ENCODE assay signal across 10 cellular contexts in the genomic region with DNA sequence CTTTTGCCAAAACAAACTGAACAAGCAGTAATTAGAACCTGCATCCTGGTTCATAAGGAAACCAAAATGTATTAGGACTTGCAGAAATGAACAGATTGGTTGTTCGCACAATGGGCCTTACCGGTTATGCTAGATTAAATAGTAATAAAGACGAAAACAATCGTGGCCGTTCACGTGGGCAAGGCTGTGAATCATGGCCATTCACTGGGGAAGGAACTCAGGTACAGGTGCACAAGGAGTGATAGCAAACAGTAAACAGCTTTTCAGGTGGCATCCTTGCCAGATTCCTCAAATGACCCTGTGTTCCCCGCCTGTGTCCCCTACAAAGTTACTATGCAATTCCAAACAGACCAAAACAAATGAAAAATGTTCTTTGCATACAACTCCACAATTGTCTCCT. TPM values are rescaled to one million over a fixed set of nuclear protein-coding genes. Genes with fewer than 3 reads are reported as not detected.
DNase-seq lines count a peak whose midpoint lies in the region; FAIRE-seq and TF ChIP-seq lines count a peak whose summit lies in the region.
"Had no signal": no experiment of that assay in that cellular context is flagged by ENCODE, and none has a peak within 500 bp of the region (broad histone marks: within the 10 kb centered on the region; RNA-seq: fewer than 3 reads in every experiment).

No MANE protein-coding gene starts in this region.

- H3K27ac Mint-ChIP-seq in brain, result peak overlapping the region; percentile 24 to 98 (median 58)

- H3K4me1 ChIP-seq in BLaER1 (peaks cover 99% of the 10 kb centered on the region), mucosa of rectum (ENCODE audit: control insufficient read depth in 2 of 2, insufficient read depth in 2 of 2, low read length in 2 of 2) (peaks cover 44 to 65% of the 10 kb centered on the region in 2 donors)

- H3K27ac ChIP-seq in BLaER1 (peak overlapping the region; percentile 79), mucosa of rectum (ENCODE audit: low read depth in 2 of 2, low read length in 2 of 2) (peak overlapping the region; percentile 60 to 79)

- H3K27me3 Mint-ChIP-seq in brain, result peaks cover 16% of the 10 kb centered on the region

- peaks cover 94% of the 10 kb centered on the region for H3K4me1 Mint-ChIP-seq in brain

- H3K4me3 ChIP-seq in BLaER1 (no peak overlapping the region), mucosa of rectum (ENCODE audit: low read length in 2 of 2) (peak overlapping the region; percentile 13 to 26)

- H3K36me3 ChIP-seq in BLaER1, result no peaks in the 10 kb centered on the region; the same call in 1 of the 2 replicates
- no peaks in the 10 kb centered on the region for H3K36me3 ChIP-seq in mucosa of rectum (ENCODE audit: control insufficient read depth in 2 of 2, insufficient read depth in 2 of 2, low read length in 2 of 2)

- H3K9ac ChIP-seq in BLaER1 (peak overlapping the region; percentile 43), mucosa of rectum (ENCODE audit: low read depth in 1 of 2, low read length in 2 of 2) (peak overlapping the region in 1 of 2 donors; percentile 22)

- in situ Hi-C loops in ACHN (cut with HindIII; ENCODE audit: low pct_ligation_motif_present, low pct_unique_long_range_greater_than_20kb, low sequenced_read_pairs), result no loop called here

- peak; percentile 66 for DNase-seq in HT-29 (ENCODE audit: low spot score)
- no peak for DNase-seq in urothelium cell line (ENCODE audit: low spot score)
- no peak for DNase-seq in NCI-H2227 treated with DMSO at 0.1 percent for 48 hours (lab: John Stamatoyannopoulos, UW)
- DNase-seq in activated CD4-positive, alpha-beta T cell treated with anti-CD3 and anti-CD28 coated beads, Interleukin-2, amount 50 U/mL, for 1 hour, result no peak
- DNase-seq in ACHN, result no peak
- DNase-seq: naive thymus-derived CD8-positive, alpha-beta T cell; NCI-H2171 had no signal

- H3K4me3 Mint-ChIP-seq in brain, result peak overlapping the region; percentile 52 to 97 (median 71)

- no peaks in the 10 kb centered on the region for H3K9me3 ChIP-seq in BLaER1
- H3K9me3 ChIP-seq in mucosa of rectum (ENCODE audit: control insufficient read depth in 2 of 2, low read length in 2 of 2), result no peaks in the 10 kb centered on the region

- H3K9me3 Mint-ChIP-seq in brain, result no peaks in the 10 kb centered on the region
- H3K9me3 Mint-ChIP-seq: naive thymus-derived CD8-positive, alpha-beta T cell had no signal

- no peaks in the 10 kb centered on the region for H3K36me3 Mint-ChIP-seq in brain
- H3K36me3 Mint-ChIP-seq: naive thymus-derived CD8-positive, alpha-beta T cell had no signal

- H3K4me2 ChIP-seq in BLaER1, result peak overlapping the region; percentile 80

- no peaks in the 10 kb centered on the region for H3K27me3 ChIP-seq in BLaER1
- H3K27me3 ChIP-seq in mucosa of rectum (ENCODE audit: control insufficient read depth in 2 of 2, insufficient read depth in 2 of 2, low read length in 2 of 2), result no peaks in the 10 kb centered on the region

- peaks cover 26% of the 10 kb centered on the region for H4K20me1 ChIP-seq in BLaER1

- TF ChIP-seq CTCF in brain (conservative IDR thresholded peaks at IDR 0.05), result no peak

- no peak for FAIRE-seq in urothelium cell line (lab: Jason Lieb, UNC)

RNA-seq across cellular contexts. Expression of a gene that starts 8.2 kb away (rescaled TPM):
- total RNA-seq in HT-29 (2014; rRNA removed; shearing (Covaris generic)), result 24.0 and 25.2 TPM in 2 replicates
- polyA plus RNA-seq in brain (ENCODE audit: insufficient read depth, low read depth, low replicate concordance), result 53.8 TPM
